In genomic region chrX:1308917-1309316, GRCh38 we compare ENCODE assay signal across 4 cellular contexts. TPM values are rescaled to one million over a fixed set of nuclear protein-coding genes. Genes with fewer than 3 reads are reported as not detected.
"Had no signal": no experiment of that assay in that cellular context is flagged by ENCODE, and none has a peak within 500 bp of the region (broad histone marks: within the 10 kb centered on the region; RNA-seq: fewer than 3 reads in every experiment).

No MANE protein-coding gene starts in this region.

RNA-seq across cellular contexts. Expression of gene IL3RA, which starts 27.7 kb away (rescaled TPM):
- total RNA-seq: mammary epithelial cell had no signal
- polyA plus RNA-seq: keratinocyte, mammary epithelial cell had no signal

RNA-seq across cellular contexts. Expression of gene CSF2RA, which starts 40.3 kb away (rescaled TPM):
- total RNA-seq: dermis blood vessel endothelial cell, glomerular endothelial cell, mammary epithelial cell had no signal
- polyA plus RNA-seq: mammary epithelial cell had no signal
